11 cellular contexts compared by ENCODE assay signal in genomic region chr2:28233070-28233718, GRCh38.
DNase-seq lines count a peak whose midpoint lies in the region; TF ChIP-seq lines count a peak whose summit lies in the region.
"Had no signal": no experiment of that assay in that cellular context is flagged by ENCODE, and none has a peak within 500 bp of the region (broad histone marks: within the 10 kb centered on the region; RNA-seq: fewer than 3 reads in every experiment).

No MANE protein-coding gene starts in this region.

- intact Hi-C loops in A673 (cut with micrococcal nuclease; ENCODE audit: unreplicated experiment): no loop called here

- no TSS peak for BruUV-seq in A673 (replicated peaks; lab: Mats Ljungman, UMichigan)

- peak; percentile 44 for DNase-seq in A673 (ENCODE audit: low spot score)
- DNase-seq in choroid plexus epithelial cell (ENCODE audit: low read depth): peak; percentile 23
- DNase-seq in stimulated activated CD4-positive, alpha-beta T cell treated with anti-CD3 and anti-CD28 coated beads, Interleukin-4, amount 100 ng/mL, for 1 hour: no peak
- DNase-seq in NCI-H2081 treated with DMSO at 0.1 percent for 48 hours (lab: John Stamatoyannopoulos, UW): no peak
- no peak for DNase-seq in effector memory CD4-positive, alpha-beta T cell
- no peak for DNase-seq in trophoblast cell
- DNase-seq: activated CD4-positive, alpha-beta T cell treated with anti-CD3 and anti-CD28 coated beads, Interleukin-2, amount 50 U/mL, for 4 hours; C1 segment of cervical spinal cord had no signal

- H3K4ac ChIP-seq in trophoblast cell (ENCODE audit: low read depth, low read length): no peak overlapping the region

- no peak overlapping the region for H4K12ac ChIP-seq in trophoblast cell (ENCODE audit: low read depth, low read length)

- H3K4me3 ChIP-seq in A673 (ENCODE audit: low read depth, low read length, poor library complexity, severe bottlenecking) (no peak overlapping the region), HEK293 (ENCODE audit: low read depth, low read length) (no peak overlapping the region), choroid plexus epithelial cell (ENCODE audit: low read depth, low read length) (no peak overlapping the region), mucosa of stomach (ENCODE audit: low read length) (no peak overlapping the region), trophoblast cell (ENCODE audit: low read depth, low read length) (no peak overlapping the region)
- no peak overlapping the region for H3K4me3 ChIP-seq in effector memory CD4-positive, alpha-beta T cell (ENCODE audit: insufficient read depth, low read depth, low read length, poor library complexity, severe bottlenecking)
- H3K4me3 ChIP-seq: right atrium auricular region had no signal

- H3K4me1 ChIP-seq in A673 (ENCODE audit: insufficient read depth, low read length, poor library complexity, severe bottlenecking) (no peaks in the 10 kb centered on the region), HEK293 (ENCODE audit: control insufficient read depth, insufficient read depth, low read length) (no peaks in the 10 kb centered on the region; the same call in 1 of the 2 replicates), mucosa of stomach (ENCODE audit: control insufficient read depth, insufficient read depth, low read length) (peaks cover 50% of the 10 kb centered on the region), trophoblast cell (ENCODE audit: control insufficient read depth in 1 of 2, insufficient read depth in 2 of 2, low read length in 2 of 2) (no peaks in the 10 kb centered on the region)
- no peaks in the 10 kb centered on the region for H3K4me1 ChIP-seq in effector memory CD4-positive, alpha-beta T cell (ENCODE audit: control insufficient read depth, insufficient read depth, low read length, poor library complexity, severe bottlenecking)

- H3K23ac ChIP-seq in trophoblast cell (ENCODE audit: low read length): no peak overlapping the region

- no peak overlapping the region for H2BK12ac ChIP-seq in trophoblast cell (ENCODE audit: low read length)

- H2AK5ac ChIP-seq in trophoblast cell (ENCODE audit: low read length): no peak overlapping the region

- no peak overlapping the region for H2AFZ ChIP-seq in trophoblast cell (ENCODE audit: insufficient read depth, low read length, poor library complexity)

- no peak overlapping the region for H2BK5ac ChIP-seq in trophoblast cell (ENCODE audit: low read depth, low read length, poor library complexity)

- H3K27me3 ChIP-seq in A673 (replicated peaks; ENCODE audit: insufficient read depth, low read depth, low read length, poor library complexity) (no peaks in the 10 kb centered on the region), mucosa of stomach (ENCODE audit: control insufficient read depth, insufficient read depth, low read length) (no peaks in the 10 kb centered on the region), trophoblast cell (ENCODE audit: insufficient read depth, low read length) (no peaks in the 10 kb centered on the region)
- no peaks in the 10 kb centered on the region for H3K27me3 ChIP-seq in effector memory CD4-positive, alpha-beta T cell (replicated peaks; ENCODE audit: control insufficient read depth, insufficient read depth, low read length, poor library complexity, severe bottlenecking)
- H3K27me3 ChIP-seq: right atrium auricular region had no signal

- H3K14ac ChIP-seq in trophoblast cell (ENCODE audit: low read length): no peak overlapping the region

- H3K79me2 ChIP-seq in trophoblast cell (ENCODE audit: control insufficient read depth, insufficient read depth, low read length, poor library complexity): no peaks in the 10 kb centered on the region

- no peak overlapping the region for H3K18ac ChIP-seq in trophoblast cell (ENCODE audit: low read length)

- CTCF ChIA-PET in A673 (lab: Charles Lee) (no interaction called here), HEK293 (lab: Yijun Ruan, JAX) (no interaction called here)

- H3K79me1 ChIP-seq in trophoblast cell (ENCODE audit: low read length): no peaks in the 10 kb centered on the region

- H3K27ac ChIP-seq in A673 (ENCODE audit: low read depth, low read length, poor library complexity, severe bottlenecking) (no peak overlapping the region), HEK293 (ENCODE audit: extremely low read depth, low read depth, low read length) (no peak overlapping the region), trophoblast cell (ENCODE audit: low read depth, low read length) (no peak overlapping the region)
- H3K27ac ChIP-seq in effector memory CD4-positive, alpha-beta T cell (ENCODE audit: insufficient read depth, low read length, poor library complexity, severe bottlenecking): no peak overlapping the region
- H3K27ac ChIP-seq: right atrium auricular region had no signal

- no peak overlapping the region for H3K4me2 ChIP-seq in trophoblast cell (ENCODE audit: low read length)

- no peak overlapping the region for H2BK120ac ChIP-seq in trophoblast cell (ENCODE audit: insufficient read depth, low read length, poor library complexity)

- no peak overlapping the region for H4K8ac ChIP-seq in trophoblast cell (ENCODE audit: low read depth, low read length)

- TF ChIP-seq CTCF in A673 (conservative IDR thresholded peaks at IDR 0.05; ENCODE audit: low read depth, low read length) (no peak), HEK293 (tag by site-specific recombination; IDR thresholded peaks at IDR 0.05) (no peak), choroid plexus epithelial cell (conservative IDR thresholded peaks at IDR 0.05; ENCODE audit: low read depth, low read length) (no peak)

- H3K9ac ChIP-seq in mucosa of stomach (ENCODE audit: low read length): peak overlapping the region; percentile 59
- no peak overlapping the region for H3K9ac ChIP-seq in trophoblast cell (ENCODE audit: low read length)

- H4K91ac ChIP-seq in trophoblast cell (ENCODE audit: low read depth, low read length): no peak overlapping the region

- POLR2A ChIA-PET in A673 (lab: Charles Lee; ENCODE audit: low non-redundant PET): no interaction called here
- POLR2A ChIA-PET in HEK293 (lab: Yijun Ruan, JAX): no interaction called here

- no peaks in the 10 kb centered on the region for H3K36me3 ChIP-seq in A673 (ENCODE audit: insufficient read depth, low read length, poor library complexity, severe bottlenecking)
- H3K36me3 ChIP-seq in HEK293 (ENCODE audit: control insufficient read depth in 2 of 2, insufficient read depth in 1 of 2, low read length in 2 of 2): no peaks in the 10 kb centered on the region
- H3K36me3 ChIP-seq in mucosa of stomach (ENCODE audit: control insufficient read depth, insufficient read depth, low read length): no peaks in the 10 kb centered on the region
- no peaks in the 10 kb centered on the region for H3K36me3 ChIP-seq in effector memory CD4-positive, alpha-beta T cell (ENCODE audit: control insufficient read depth, insufficient read depth, low read length)
- no peaks in the 10 kb centered on the region for H3K36me3 ChIP-seq in trophoblast cell (ENCODE audit: control insufficient read depth in 1 of 2, insufficient read depth in 2 of 2, low read length in 2 of 2)
- H3K36me3 ChIP-seq: right atrium auricular region had no signal

- H3K9me3 ChIP-seq in A673 (ENCODE audit: low read depth, low read length, poor library complexity, severe bottlenecking) (no peaks in the 10 kb centered on the region), HEK293 (ENCODE audit: control insufficient read depth, insufficient read depth, low read depth, low read length) (no peaks in the 10 kb centered on the region), mucosa of stomach (ENCODE audit: control insufficient read depth, low read length) (no peaks in the 10 kb centered on the region), trophoblast cell (ENCODE audit: insufficient read depth, low read depth, low read length) (no peaks in the 10 kb centered on the region)
- no peaks in the 10 kb centered on the region for H3K9me3 ChIP-seq in effector memory CD4-positive, alpha-beta T cell (ENCODE audit: control insufficient read depth, low read length)
- H3K9me3 ChIP-seq: right atrium auricular region had no signal

- no CpG with 5 or more reads among the region's 7 CpGs for WGBS in trophoblast cell (ENCODE audit: extremely low coverage, insufficient coverage, insufficient read length)

TF ChIP-seq in HEK293, 187 proteins besides CTCF, POLR2A, EP300 and RAD21:
- TF ChIP-seq ZNF280D (tag by site-specific recombination; IDR thresholded peaks at IDR 0.05) (no peak), FEZF1 (tag by site-specific recombination; IDR thresholded peaks at IDR 0.05) (peak; percentile 50), MZF1 (tag by site-specific recombination; IDR thresholded peaks at IDR 0.05; ENCODE audit: borderline replicate concordance) (peak; percentile 61; the same call in 1 of the 2 replicates), ZBTB17 (tag by site-specific recombination; IDR thresholded peaks at IDR 0.05) (0 out of 2 replicates have a peak, but pooled peaks have one; percentile 26)

Comparison
In these comparisons a context has a peak if more than half of its experiments do, and no peak if none do; other contexts are left out.
1. DNase-seq: peak in A673 (single experiment) and choroid plexus epithelial cell (single experiment); none in stimulated activated CD4-positive, alpha-beta T cell treated with anti-CD3 and anti-CD28 coated beads, Interleukin-4, amount 100 ng/mL, for 1 hour (single experiment), NCI-H2081 treated with DMSO at 0.1 percent for 48 hours (single experiment), effector memory CD4-positive, alpha-beta T cell (0 of 3) and trophoblast cell (0 of 2).